Comparison of ENCODE assay signal across 25 cellular contexts in genomic region chr11:88194990-88195389, GRCh38. TPM values are rescaled to one million over a fixed set of nuclear protein-coding genes. Genes with fewer than 3 reads are reported as not detected.
DNase-seq lines count a peak whose midpoint lies in the region; ATAC-seq and TF ChIP-seq lines count a peak whose summit lies in the region.
"Had no signal": no experiment of that assay in that cellular context is flagged by ENCODE, and none has a peak within 500 bp of the region (broad histone marks: within the 10 kb centered on the region; RNA-seq: fewer than 3 reads in every experiment).

No MANE protein-coding gene starts in this region.

- no peaks in the 10 kb centered on the region for H3K27me3 ChIP-seq in foreskin keratinocyte
- H3K27me3 ChIP-seq in BE2C, result no peaks in the 10 kb centered on the region
- H3K27me3 ChIP-seq: adrenal gland, brain microvascular endothelial cell had no signal

- TF ChIP-seq CTCF in GM12865 (IDR thresholded peaks at IDR 0.05; ENCODE audit: insufficient read depth, low read depth, low read length, missing control alignments) (no peak), foreskin keratinocyte (conservative IDR thresholded peaks at IDR 0.05) (no peak), BE2C (IDR thresholded peaks at IDR 0.05; ENCODE audit: low read depth, low read length) (no peak)

- peak; percentile 81 for ATAC-seq in GM19035 (IDR thresholded peaks at IDR 0.05; ENCODE audit: unreplicated experiment)
- peak; percentile 77 for ATAC-seq in HG02642 (IDR thresholded peaks at IDR 0.05; ENCODE audit: poor library complexity, unreplicated experiment)
- ATAC-seq in HG03558 (IDR thresholded peaks at IDR 0.05; ENCODE audit: extremely low read depth, unreplicated experiment), result peak; percentile 67
- ATAC-seq in foreskin keratinocyte, result no peak
- ATAC-seq in GM21619 (IDR thresholded peaks at IDR 0.05; ENCODE audit: unreplicated experiment), result no peak
- ATAC-seq: sciatic nerve, T-helper 17 cell had no signal

- no peak overlapping the region for H3K27ac ChIP-seq in foreskin keratinocyte
- H3K27ac ChIP-seq: adrenal gland, brain microvascular endothelial cell, RWPE1, SK-N-MC had no signal

- peaks cover 2% of the 10 kb centered on the region; the same call in 1 of the 2 replicates for H3K9me3 ChIP-seq in BE2C
- H3K9me3 ChIP-seq: adrenal gland, HAP-1 had no signal

- H3K4me1 ChIP-seq in foreskin keratinocyte, result no peaks in the 10 kb centered on the region
- H3K4me1 ChIP-seq in BE2C, result no peaks in the 10 kb centered on the region
- H3K4me1 ChIP-seq: adrenal gland, HAP-1 had no signal

- no peaks in the 10 kb centered on the region for H3K36me3 ChIP-seq in BE2C
- H3K36me3 ChIP-seq: adrenal gland, brain microvascular endothelial cell, HAP-1 had no signal

- peak; percentile 73 for DNase-seq in GM12865 (ENCODE audit: low read depth)
- no peak for DNase-seq in foreskin keratinocyte
- no peak for DNase-seq in activated naive CD4-positive, alpha-beta T cell (lab: John Stamatoyannopoulos, UW)
- no peak for DNase-seq in BE2C
- DNase-seq: activated CD8-positive, alpha-beta memory T cell treated with anti-CD3 and anti-CD28 coated beads, Interleukin-2, amount 50 U/mL, for 48 hours; activated gamma-delta T cell treated with Interleukin-2 at 50 U/mL for 16 hours; adrenal gland; brain microvascular endothelial cell; DMS79; effector memory CD4-positive, alpha-beta T cell; islet precursor cell; NCI-H1417 treated with DMSO at 0.1 percent for 48 hours; NCI-H510A treated with DMSO at 0.1 percent for 48 hours; T-helper 17 cell; trophoblast cell had no signal

- H3K4me3 ChIP-seq in GM12865 (ENCODE audit: low read depth, low read length) (no peak overlapping the region), BE2C (ENCODE audit: low read depth, low read length) (no peak overlapping the region)
- H3K4me3 ChIP-seq: adrenal gland, HAP-1, SK-N-MC had no signal

RNA-seq across cellular contexts. Expression of gene RAB38, which starts 19.7 kb away (rescaled TPM):
- 57.5 and 75.2 TPM in 2 replicates for total RNA-seq in foreskin keratinocyte
- 47.0 and 70.7 TPM in 2 replicates for polyA plus RNA-seq in foreskin keratinocyte
- not detected for polyA plus RNA-seq in BE2C (2012; ENCODE audit: insufficient read depth, insufficient read length, low read depth)
- polyA plus RNA-seq: IgD-negative memory B cell, neural cell had no signal

Comparison
In these comparisons a context has a peak if more than half of its experiments do, and no peak if none do; other contexts are left out.
1. ATAC-seq: peak in GM19035 (single experiment), HG02642 (single experiment) and HG03558 (single experiment); none in foreskin keratinocyte (single experiment) and GM21619 (single experiment).